Comparison of ENCODE assay signal across 12 cellular contexts in the genomic region with DNA sequence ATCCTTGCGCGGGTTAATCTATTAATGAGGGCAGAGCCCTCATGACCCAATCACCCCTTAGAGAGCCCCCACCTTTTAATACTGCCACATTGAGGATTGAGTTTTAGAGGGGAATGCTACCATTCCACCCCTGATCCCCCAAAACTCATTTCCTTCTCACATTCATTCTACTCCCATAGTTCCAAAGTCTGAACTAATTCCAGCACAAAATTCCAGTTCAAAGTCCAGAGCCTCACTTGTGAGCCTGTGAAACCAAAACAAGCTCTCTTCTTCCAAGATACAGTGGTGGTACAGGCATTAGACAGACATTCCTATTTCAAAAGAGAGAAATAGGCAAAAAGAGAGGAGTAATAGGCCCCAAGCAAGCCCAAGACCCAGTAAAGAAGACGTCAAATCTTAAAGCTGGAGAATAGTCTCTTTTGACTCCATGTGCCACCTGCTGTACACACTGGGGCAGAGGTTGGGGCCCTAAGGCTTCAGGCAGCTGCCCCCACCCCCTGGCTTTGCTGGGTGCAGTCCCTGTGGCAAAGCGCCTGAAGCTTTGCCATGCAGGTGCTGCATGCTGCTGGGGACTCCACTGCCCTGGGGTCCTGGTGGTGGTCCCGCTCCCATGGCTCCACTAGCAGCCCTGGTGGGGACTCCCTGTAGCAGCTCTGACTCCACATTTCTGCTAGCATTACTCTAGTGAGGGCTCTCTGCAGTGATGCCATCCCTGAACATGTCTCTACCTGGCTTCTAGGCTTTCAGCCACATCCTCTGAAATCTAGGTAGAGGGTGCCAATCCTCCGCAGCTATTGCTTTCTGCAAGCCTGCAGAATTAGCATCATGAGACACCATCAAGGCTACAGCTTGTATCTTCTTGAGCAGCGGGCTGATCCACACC. TPM values are rescaled to one million over a fixed set of nuclear protein-coding genes. Genes with fewer than 3 reads are reported as not detected.
DNase-seq lines count a peak whose midpoint lies in the region; ATAC-seq, FAIRE-seq and TF ChIP-seq lines count a peak whose summit lies in the region.
"Had no signal": no experiment of that assay in that cellular context is flagged by ENCODE, and none has a peak within 500 bp of the region (broad histone marks: within the 10 kb centered on the region; RNA-seq: fewer than 3 reads in every experiment).

No MANE protein-coding gene starts in this region.

- intact Hi-C loops in pancreas (cut with DNase I), result no loop called here
- intact Hi-C loops in PC-9 (cut with micrococcal nuclease; ENCODE audit: unreplicated experiment), result no loop called here

- CTCF ChIA-PET in PC-9 (lab: Charles Lee), result no interaction called here

- H3K4me3 ChIP-seq in GM12865 (ENCODE audit: low read depth, low read length) (no peak overlapping the region), pancreas (no peak overlapping the region), PC-9 (no peak overlapping the region)

- no peak overlapping the region for H2AFZ ChIP-seq in PC-9

- ATAC-seq in pancreas, result peak; percentile 40 to 78 (median 58)

- H3K4me1 ChIP-seq in pancreas, result peaks cover 0 to 4% (median 0%) of the 10 kb centered on the region in 3 donors
- peaks cover 9% of the 10 kb centered on the region for H3K4me1 ChIP-seq in PC-9 (replicated peaks; ENCODE audit: insufficient read depth)

- no peaks in the 10 kb centered on the region for H3K27me3 ChIP-seq in pancreas
- no peaks in the 10 kb centered on the region for H3K27me3 ChIP-seq in PC-9 (ENCODE audit: insufficient read depth, low read depth)

- H3K9me3 Mint-ChIP-seq in brain, result peaks cover 3 to 19% (median 5%) of the 10 kb centered on the region in 5 experiments

- TF ChIP-seq CTCF in GM12865 (IDR thresholded peaks at IDR 0.05; ENCODE audit: insufficient read depth, low read depth, low read length, missing control alignments) (peak; percentile 36), brain (conservative IDR thresholded peaks at IDR 0.05) (no peak), pancreas (IDR thresholded peaks at IDR 0.05) (no peak), PC-9 (conservative IDR thresholded peaks at IDR 0.05) (no peak)

- peaks cover 3% of the 10 kb centered on the region for H3K27me3 Mint-ChIP-seq in brain

- no peaks in the 10 kb centered on the region for H4K20me1 ChIP-seq in PC-9 (ENCODE audit: insufficient read depth)

- no peak overlapping the region for H3K4me3 Mint-ChIP-seq in brain

- H3K27ac ChIP-seq in pancreas (peak overlapping the region in 1 of 4 donors; percentile 0), PC-9 (no peak overlapping the region)

- FAIRE-seq in pancreas (lab: Jason Lieb, UNC), result no peak
- FAIRE-seq: astrocyte had no signal

- DNase-seq in GM12865 (ENCODE audit: low read depth) (peak; percentile 41), NAMALWA (ENCODE audit: low spot score) (peak; percentile 61), pancreas (no peak), PC-9 (no peak), RKO (ENCODE audit: low spot score) (no peak), NCI-H526 (lab: John Stamatoyannopoulos, UW) (no peak)
- DNase-seq: DMS 273 treated with DMSO at 0.1 percent for 48 hours; Kasumi-1; NCI-H446; stimulated activated CD8-positive, alpha-beta memory T cell treated with anti-CD3 and anti-CD28 coated beads, Interleukin-4, amount 100 ng/mL, for 48 hours had no signal

- no peaks in the 10 kb centered on the region for H3K9me3 ChIP-seq in pancreas
- peaks cover 2% of the 10 kb centered on the region; the same call in 1 of the 2 replicates for H3K9me3 ChIP-seq in PC-9 (ENCODE audit: insufficient read depth, low read depth)

- no peaks in the 10 kb centered on the region for H3K9me2 ChIP-seq in PC-9 (ENCODE audit: insufficient read depth)

- WGBS in pancreas, 2 donors, result 78 to 82% methylated on average over 7 of the region's 7 CpGs

- POLR2A ChIA-PET in PC-9 (lab: Charles Lee; ENCODE audit: unreplicated experiment), result no interaction called here

- peaks cover 5% of the 10 kb centered on the region; the same call in 1 of the 2 replicates for H3F3A ChIP-seq in PC-9 (ENCODE audit: insufficient read depth, low read depth)

- no TSS peak for BruUV-seq in PC-9 (replicated peaks; lab: Mats Ljungman, UMichigan)

- no peaks in the 10 kb centered on the region for H3K79me2 ChIP-seq in PC-9 (ENCODE audit: low read depth)

- H3K4me2 ChIP-seq in PC-9, result no peak overlapping the region

- peaks cover 8% of the 10 kb centered on the region for H3K4me1 Mint-ChIP-seq in brain

- H3K36me3 ChIP-seq in pancreas, result no peaks in the 10 kb centered on the region
- no peaks in the 10 kb centered on the region for H3K36me3 ChIP-seq in PC-9 (ENCODE audit: low read depth)

- peaks cover 46% of the 10 kb centered on the region for H3K36me3 Mint-ChIP-seq in brain

- H3K27ac Mint-ChIP-seq in brain, result peak overlapping the region in 3 of 5 experiments; percentile 28 to 89 (median 83)

RNA-seq across cellular contexts. Expression of a gene that starts 41.3 kb away (rescaled TPM):
- polyA plus RNA-seq in brain (ENCODE audit: insufficient read depth, low read depth, low replicate concordance), result 7.4 TPM
- total RNA-seq in pancreas, result 1 to 10 TPM; 4.1 to 8.8 (median 5.1) TPM
- 1 to 10 TPM; 2.1 to 3.1 TPM for polyA plus RNA-seq in pancreas
- total RNA-seq in PC-9 (2021), result 10.9 and 16.6 TPM in 2 replicates

Comparison
In these comparisons a context has a peak if more than half of its experiments do, and no peak if none do; other contexts are left out.
1. DNase-seq: peak in GM12865 (single experiment) and NAMALWA (single experiment); none in pancreas (0 of 6), PC-9 (0 of 2), RKO (single experiment) and NCI-H526 (0 of 2).